Comparison of ENCODE assay signal across 8 cellular contexts in genomic region chr16:68310441-68311315, GRCh38. TPM values are rescaled to one million over a fixed set of nuclear protein-coding genes. Genes with fewer than 3 reads are reported as not detected.
A peak's percentile ranks its signal among the peaks of the same experiment; 100 is the strongest.
DNase-seq lines count a peak whose midpoint lies in the region; ATAC-seq and TF ChIP-seq lines count a peak whose summit lies in the region.

PRMT7 (plus strand) TSS chr16:68311019; CDS start chr16:68315980, 4,961 bp downstream.
SLC7A6OS (minus strand) TSS chr16:68310946; CDS start chr16:68310926, 20 bp downstream.

- peak within 1 kb of the TSS; percentile 91 for H3K4me3 ChIP-seq in coronary artery

- TF ChIP-seq CTCF in C4-2B (conservative IDR thresholded peaks at IDR 0.05) (no peak; the same call in 1 of the 2 replicates), coronary artery (IDR thresholded peaks at IDR 0.05) (peak; percentile 19)

- H3K4me1 Mint-ChIP-seq in activated CD4-positive, alpha-beta T cell treated with anti-CD3 and anti-CD28 coated beads, Interleukin-2, amount 10 ng/mL, durations not matched to agents 7 days and 5 days, result peaks cover 48% of the 10 kb centered on the region

- POLR2A ChIA-PET in activated CD4-positive, alpha-beta T cell treated with anti-CD3 and anti-CD28 coated beads, Interleukin-2, amount 10 ng/mL, durations not matched to agents 7 days and 5 days (lab: Charles Lee), result interaction anchor here (0.5 to 1.7 kb wide), 8 partner anchors 10 to 749 kb away, joined by 3 to 13 read pairs (median 3); partner anchors contain the start of genes CTCF and SLC7A6

- H3K27ac ChIP-seq in C4-2B, result peak within 1 kb of the TSS; percentile 95
- peak within 1 kb of the TSS; percentile 30 to 88 for H3K27ac ChIP-seq in coronary artery

- CTCF ChIA-PET in activated CD4-positive, alpha-beta T cell treated with anti-CD3 and anti-CD28 coated beads, Interleukin-2, amount 10 ng/mL, durations not matched to agents 7 days and 5 days (lab: Charles Lee), result interaction anchor here (0.7 to 2.2 kb wide), 12 partner anchors 8 to 52 kb away, joined by 3 to 18 read pairs (median 4); partner anchors contain the start of gene SLC7A6

- no peaks in the 10 kb centered on the region for H3K9me3 Mint-ChIP-seq in activated CD4-positive, alpha-beta T cell treated with anti-CD3 and anti-CD28 coated beads, Interleukin-2, amount 10 ng/mL, durations not matched to agents 7 days and 5 days

- ATAC-seq in GM19372 (IDR thresholded peaks at IDR 0.05; ENCODE audit: low read depth, unreplicated experiment) (peak; percentile 97), HG03521 (IDR thresholded peaks at IDR 0.05; ENCODE audit: unreplicated experiment) (peak; percentile 97)

- DNase-seq in NCI-H69 (lab: John Stamatoyannopoulos, UW) (peak; percentile 92), coronary artery (ENCODE audit: low spot score) (peak; percentile 85), left kidney (ENCODE audit: low read depth, low spot score) (peak; percentile 98)
- DNase-seq in activated CD4-positive, alpha-beta T cell treated with anti-CD3 and anti-CD28 coated beads, Interleukin-2, amount 10 ng/mL, durations not matched to agents 7 days and 5 days, result peak; percentile 95
- peak; percentile 92 to 94 for DNase-seq in stimulated activated CD4-positive, alpha-beta T cell treated with anti-CD3 and anti-CD28 coated beads, Interleukin-2, amount 100 ng/mL, for 24 hours

- no peaks in the 10 kb centered on the region for H3K27me3 Mint-ChIP-seq in activated CD4-positive, alpha-beta T cell treated with anti-CD3 and anti-CD28 coated beads, Interleukin-2, amount 10 ng/mL, durations not matched to agents 7 days and 5 days

- H3K36me3 Mint-ChIP-seq in activated CD4-positive, alpha-beta T cell treated with anti-CD3 and anti-CD28 coated beads, Interleukin-2, amount 10 ng/mL, durations not matched to agents 7 days and 5 days (ENCODE audit: low read depth), result peaks cover 23% of the 10 kb centered on the region

- peak within 1 kb of the TSS; percentile 93 for H3K4me3 Mint-ChIP-seq in activated CD4-positive, alpha-beta T cell treated with anti-CD3 and anti-CD28 coated beads, Interleukin-2, amount 10 ng/mL, durations not matched to agents 7 days and 5 days

- peak within 1 kb of the TSS; percentile 95 for H3K27ac Mint-ChIP-seq in activated CD4-positive, alpha-beta T cell treated with anti-CD3 and anti-CD28 coated beads, Interleukin-2, amount 10 ng/mL, durations not matched to agents 7 days and 5 days

RNA-seq across cellular contexts. Expression of gene PRMT7, which starts in this region (rescaled TPM):
- 10 to 100 TPM; 76.9 TPM for total RNA-seq in activated CD4-positive, alpha-beta T cell treated with anti-CD3 and anti-CD28 coated beads, Interleukin-2, amount 10 ng/mL, durations not matched to agents 7 days and 5 days

RNA-seq across cellular contexts. Expression of gene SLC7A6OS, which starts in this region (rescaled TPM):
- total RNA-seq in activated CD4-positive, alpha-beta T cell treated with anti-CD3 and anti-CD28 coated beads, Interleukin-2, amount 10 ng/mL, durations not matched to agents 7 days and 5 days, result 10 to 100 TPM; 25.9 to 28.6 TPM

Comparison
In these comparisons a context has a peak if more than half of its experiments do, and no peak if none do; other contexts are left out.
1. Peak in every context shown above with its lines: DNase-seq, ATAC-seq, H3K4me3 ChIP-seq and H3K27ac ChIP-seq.